1 cellular context compared by ENCODE assay signal in the genomic region with DNA sequence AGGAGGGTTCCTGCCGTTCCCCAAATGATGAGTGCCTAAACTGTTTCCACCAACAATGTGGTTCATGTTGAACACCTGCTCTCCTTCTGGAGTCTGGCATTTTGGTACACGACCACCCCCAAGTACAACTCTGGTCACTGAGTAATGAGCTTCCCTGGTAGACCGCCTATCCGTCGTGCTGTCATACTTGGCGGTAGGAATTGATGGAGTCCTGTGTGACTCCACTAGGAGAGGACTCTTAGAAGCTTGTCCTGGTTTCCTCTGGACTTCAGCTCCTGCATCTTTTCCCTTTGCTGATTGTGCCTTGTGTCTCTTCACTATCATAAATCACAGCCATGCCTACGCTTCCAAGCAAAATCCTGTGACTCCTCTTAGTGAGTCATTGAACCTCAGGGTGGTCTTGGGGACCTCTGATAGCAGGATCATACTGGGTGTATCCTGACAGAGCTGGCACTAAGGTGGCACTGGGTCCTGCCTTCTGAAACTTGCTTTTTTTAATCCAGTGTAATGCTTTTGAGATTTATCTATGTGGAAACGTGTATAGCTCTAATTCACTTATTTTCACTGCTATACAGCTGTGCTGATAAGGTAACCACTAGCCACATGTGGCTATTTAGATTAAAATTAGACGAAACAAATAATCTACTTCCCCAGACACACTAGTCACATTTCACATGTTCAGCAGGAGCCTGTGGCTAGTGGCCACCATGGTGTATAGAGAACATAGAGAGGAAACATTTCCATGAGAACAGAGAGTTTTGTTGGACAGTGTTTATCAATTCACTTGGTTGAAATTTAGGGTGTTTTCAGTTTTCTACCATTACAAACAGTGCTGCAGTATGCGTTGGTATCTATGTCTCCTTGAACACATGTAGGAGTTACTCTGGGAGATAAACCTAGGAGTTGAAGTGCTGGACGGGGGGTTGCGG.
TF ChIP-seq lines count a peak whose summit lies in the region.

No MANE protein-coding gene starts in this region.

TF ChIP-seq in K562, 482 proteins besides CTCF, POLR2A, EP300 and RAD21 (continued from another document and continues in another):
- TF ChIP-seq, protein P1, sequence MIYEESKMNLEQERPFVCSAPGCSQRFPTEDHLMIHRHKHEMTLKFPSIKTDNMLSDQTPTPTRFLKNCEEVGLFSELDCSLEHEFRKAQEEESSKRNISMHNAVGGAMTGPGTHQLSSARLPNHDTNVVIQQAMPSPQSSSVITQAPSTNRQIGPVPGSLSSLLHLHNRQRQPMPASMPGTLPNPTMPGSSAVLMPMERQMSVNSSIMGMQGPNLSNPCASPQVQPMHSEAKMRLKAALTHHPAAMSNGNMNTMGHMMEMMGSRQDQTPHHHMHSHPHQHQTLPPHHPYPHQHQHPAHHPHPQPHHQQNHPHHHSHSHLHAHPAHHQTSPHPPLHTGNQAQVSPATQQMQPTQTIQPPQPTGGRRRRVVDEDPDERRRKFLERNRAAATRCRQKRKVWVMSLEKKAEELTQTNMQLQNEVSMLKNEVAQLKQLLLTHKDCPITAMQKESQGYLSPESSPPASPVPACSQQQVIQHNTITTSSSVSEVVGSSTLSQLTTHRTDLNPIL (CRISPR knock-in tag; IDR thresholded peaks at IDR 0.05) = no peak
- no peak for TF ChIP-seq ZFP1 (CRISPR knock-in tag; IDR thresholded peaks at IDR 0.05)
- no peak for TF ChIP-seq FUS (optimal IDR thresholded peaks at IDR 0.05; ENCODE audit: low read depth, low read length)
- TF ChIP-seq, protein P2, sequence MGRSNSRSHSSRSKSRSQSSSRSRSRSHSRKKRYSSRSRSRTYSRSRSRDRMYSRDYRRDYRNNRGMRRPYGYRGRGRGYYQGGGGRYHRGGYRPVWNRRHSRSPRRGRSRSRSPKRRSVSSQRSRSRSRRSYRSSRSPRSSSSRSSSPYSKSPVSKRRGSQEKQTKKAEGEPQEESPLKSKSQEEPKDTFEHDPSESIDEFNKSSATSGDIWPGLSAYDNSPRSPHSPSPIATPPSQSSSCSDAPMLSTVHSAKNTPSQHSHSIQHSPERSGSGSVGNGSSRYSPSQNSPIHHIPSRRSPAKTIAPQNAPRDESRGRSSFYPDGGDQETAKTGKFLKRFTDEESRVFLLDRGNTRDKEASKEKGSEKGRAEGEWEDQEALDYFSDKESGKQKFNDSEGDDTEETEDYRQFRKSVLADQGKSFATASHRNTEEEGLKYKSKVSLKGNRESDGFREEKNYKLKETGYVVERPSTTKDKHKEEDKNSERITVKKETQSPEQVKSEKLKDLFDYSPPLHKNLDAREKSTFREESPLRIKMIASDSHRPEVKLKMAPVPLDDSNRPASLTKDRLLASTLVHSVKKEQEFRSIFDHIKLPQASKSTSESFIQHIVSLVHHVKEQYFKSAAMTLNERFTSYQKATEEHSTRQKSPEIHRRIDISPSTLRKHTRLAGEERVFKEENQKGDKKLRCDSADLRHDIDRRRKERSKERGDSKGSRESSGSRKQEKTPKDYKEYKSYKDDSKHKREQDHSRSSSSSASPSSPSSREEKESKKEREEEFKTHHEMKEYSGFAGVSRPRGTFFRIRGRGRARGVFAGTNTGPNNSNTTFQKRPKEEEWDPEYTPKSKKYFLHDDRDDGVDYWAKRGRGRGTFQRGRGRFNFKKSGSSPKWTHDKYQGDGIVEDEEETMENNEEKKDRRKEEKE (IDR thresholded peaks at IDR 0.05; ENCODE audit: borderline replicate concordance in 1 of 2, control insufficient read depth in 1 of 2, low read depth in 2 of 2, low read length in 1 of 2) = no peak
- TF ChIP-seq, protein P3, sequence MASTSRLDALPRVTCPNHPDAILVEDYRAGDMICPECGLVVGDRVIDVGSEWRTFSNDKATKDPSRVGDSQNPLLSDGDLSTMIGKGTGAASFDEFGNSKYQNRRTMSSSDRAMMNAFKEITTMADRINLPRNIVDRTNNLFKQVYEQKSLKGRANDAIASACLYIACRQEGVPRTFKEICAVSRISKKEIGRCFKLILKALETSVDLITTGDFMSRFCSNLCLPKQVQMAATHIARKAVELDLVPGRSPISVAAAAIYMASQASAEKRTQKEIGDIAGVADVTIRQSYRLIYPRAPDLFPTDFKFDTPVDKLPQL (IDR thresholded peaks at IDR 0.05; ENCODE audit: extremely low read depth, insufficient read length) = no peak
- peak; percentile 95 for TF ChIP-seq ARID1B (IDR thresholded peaks at IDR 0.05)
- TF ChIP-seq TCF3 (CRISPR knock-in tag; IDR thresholded peaks at IDR 0.05) = peak; percentile 96
- TF ChIP-seq, protein P4, sequence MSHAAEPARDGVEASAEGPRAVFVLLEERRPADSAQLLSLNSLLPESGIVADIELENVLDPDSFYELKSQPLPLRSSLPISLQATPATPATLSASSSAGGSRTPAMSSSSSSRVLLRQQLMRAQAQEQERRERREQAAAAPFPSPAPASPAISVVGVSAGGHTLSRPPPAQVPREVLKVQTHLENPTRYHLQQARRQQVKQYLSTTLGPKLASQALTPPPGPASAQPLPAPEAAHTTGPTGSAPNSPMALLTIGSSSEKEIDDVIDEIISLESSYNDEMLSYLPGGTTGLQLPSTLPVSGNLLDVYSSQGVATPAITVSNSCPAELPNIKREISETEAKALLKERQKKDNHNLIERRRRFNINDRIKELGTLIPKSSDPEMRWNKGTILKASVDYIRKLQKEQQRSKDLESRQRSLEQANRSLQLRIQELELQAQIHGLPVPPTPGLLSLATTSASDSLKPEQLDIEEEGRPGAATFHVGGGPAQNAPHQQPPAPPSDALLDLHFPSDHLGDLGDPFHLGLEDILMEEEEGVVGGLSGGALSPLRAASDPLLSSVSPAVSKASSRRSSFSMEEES (CRISPR knock-in tag; IDR thresholded peaks at IDR 0.05) = no peak
- no peak for TF ChIP-seq ZNF408 (CRISPR knock-in tag; IDR thresholded peaks at IDR 0.05; ENCODE audit: low read depth)
- no peak for TF ChIP-seq HDAC8 (tag; IDR thresholded peaks at IDR 0.05)
- peak; percentile 80 for TF ChIP-seq CXXC5 (CRISPR knock-in tag; IDR thresholded peaks at IDR 0.05)
- no peak for TF ChIP-seq NFIX (CRISPR knock-in tag; IDR thresholded peaks at IDR 0.05; ENCODE audit: low read depth)
- TF ChIP-seq SREBF2 (CRISPR knock-in tag; IDR thresholded peaks at IDR 0.05) = no peak
- TF ChIP-seq, protein P5, sequence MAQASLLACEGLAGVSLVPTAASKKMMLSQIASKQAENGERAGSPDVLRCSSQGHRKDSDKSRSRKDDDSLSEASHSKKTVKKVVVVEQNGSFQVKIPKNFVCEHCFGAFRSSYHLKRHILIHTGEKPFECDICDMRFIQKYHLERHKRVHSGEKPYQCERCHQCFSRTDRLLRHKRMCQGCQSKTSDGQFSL (CRISPR knock-in tag; IDR thresholded peaks at IDR 0.05) = no peak
- TF ChIP-seq, protein P5 (tag; IDR thresholded peaks at IDR 0.05) = no peak
- peak; percentile 36; the same call in 1 of the 2 replicates for TF ChIP-seq CEBPB (tag; IDR thresholded peaks at IDR 0.05)
- TF ChIP-seq RBBP5 (IDR thresholded peaks at IDR 0.05; ENCODE audit: borderline replicate concordance, insufficient read depth, low read length, poor library complexity, severe bottlenecking) = no peak
- no peak for TF ChIP-seq TFAM (CRISPR knock-in tag; conservative IDR thresholded peaks at IDR 0.05)
- no peak for TF ChIP-seq CHD1 (IDR thresholded peaks at IDR 0.05; ENCODE audit: low read length)
- no peak for TF ChIP-seq YBX1 (IDR thresholded peaks at IDR 0.05)
- TF ChIP-seq MEF2A (IDR thresholded peaks at IDR 0.05; ENCODE audit: control insufficient read depth, low read depth, low read length) = no peak
- no peak for TF ChIP-seq ZBED1 (IDR thresholded peaks at IDR 0.05)
- peak; percentile 89; the same call in 1 of the 2 replicates for TF ChIP-seq ZNF644 (tag; IDR thresholded peaks at IDR 0.05; ENCODE audit: low read depth)
- TF ChIP-seq JUN (IDR thresholded peaks at IDR 0.05; ENCODE audit: borderline replicate concordance, low read depth, low read length) = no peak
- no peak for TF ChIP-seq JUN (CRISPR knock-in tag; IDR thresholded peaks at IDR 0.05; ENCODE audit: borderline replicate concordance)
- TF ChIP-seq, protein P6, sequence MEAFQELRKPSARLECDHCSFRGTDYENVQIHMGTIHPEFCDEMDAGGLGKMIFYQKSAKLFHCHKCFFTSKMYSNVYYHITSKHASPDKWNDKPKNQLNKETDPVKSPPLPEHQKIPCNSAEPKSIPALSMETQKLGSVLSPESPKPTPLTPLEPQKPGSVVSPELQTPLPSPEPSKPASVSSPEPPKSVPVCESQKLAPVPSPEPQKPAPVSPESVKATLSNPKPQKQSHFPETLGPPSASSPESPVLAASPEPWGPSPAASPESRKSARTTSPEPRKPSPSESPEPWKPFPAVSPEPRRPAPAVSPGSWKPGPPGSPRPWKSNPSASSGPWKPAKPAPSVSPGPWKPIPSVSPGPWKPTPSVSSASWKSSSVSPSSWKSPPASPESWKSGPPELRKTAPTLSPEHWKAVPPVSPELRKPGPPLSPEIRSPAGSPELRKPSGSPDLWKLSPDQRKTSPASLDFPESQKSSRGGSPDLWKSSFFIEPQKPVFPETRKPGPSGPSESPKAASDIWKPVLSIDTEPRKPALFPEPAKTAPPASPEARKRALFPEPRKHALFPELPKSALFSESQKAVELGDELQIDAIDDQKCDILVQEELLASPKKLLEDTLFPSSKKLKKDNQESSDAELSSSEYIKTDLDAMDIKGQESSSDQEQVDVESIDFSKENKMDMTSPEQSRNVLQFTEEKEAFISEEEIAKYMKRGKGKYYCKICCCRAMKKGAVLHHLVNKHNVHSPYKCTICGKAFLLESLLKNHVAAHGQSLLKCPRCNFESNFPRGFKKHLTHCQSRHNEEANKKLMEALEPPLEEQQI (IDR thresholded peaks at IDR 0.05) = no peak; the same call in 1 of the 2 replicates
- no peak for TF ChIP-seq ARHGAP35 (IDR thresholded peaks at IDR 0.05; ENCODE audit: partially characterized antibody)
- no peak for TF ChIP-seq ZNF316 (IDR thresholded peaks at IDR 0.05)
- TF ChIP-seq, protein P7, sequence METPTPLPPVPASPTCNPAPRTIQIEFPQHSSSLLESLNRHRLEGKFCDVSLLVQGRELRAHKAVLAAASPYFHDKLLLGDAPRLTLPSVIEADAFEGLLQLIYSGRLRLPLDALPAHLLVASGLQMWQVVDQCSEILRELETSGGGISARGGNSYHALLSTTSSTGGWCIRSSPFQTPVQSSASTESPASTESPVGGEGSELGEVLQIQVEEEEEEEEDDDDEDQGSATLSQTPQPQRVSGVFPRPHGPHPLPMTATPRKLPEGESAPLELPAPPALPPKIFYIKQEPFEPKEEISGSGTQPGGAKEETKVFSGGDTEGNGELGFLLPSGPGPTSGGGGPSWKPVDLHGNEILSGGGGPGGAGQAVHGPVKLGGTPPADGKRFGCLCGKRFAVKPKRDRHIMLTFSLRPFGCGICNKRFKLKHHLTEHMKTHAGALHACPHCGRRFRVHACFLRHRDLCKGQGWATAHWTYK (CRISPR knock-in tag; IDR thresholded peaks at IDR 0.05) = peak; percentile 54; the same call in 1 of the 2 replicates
- no peak for TF ChIP-seq ARID2 (IDR thresholded peaks at IDR 0.05)
- TF ChIP-seq ZNF707 (CRISPR knock-in tag; conservative IDR thresholded peaks at IDR 0.05) = no peak
- TF ChIP-seq, protein P8, sequence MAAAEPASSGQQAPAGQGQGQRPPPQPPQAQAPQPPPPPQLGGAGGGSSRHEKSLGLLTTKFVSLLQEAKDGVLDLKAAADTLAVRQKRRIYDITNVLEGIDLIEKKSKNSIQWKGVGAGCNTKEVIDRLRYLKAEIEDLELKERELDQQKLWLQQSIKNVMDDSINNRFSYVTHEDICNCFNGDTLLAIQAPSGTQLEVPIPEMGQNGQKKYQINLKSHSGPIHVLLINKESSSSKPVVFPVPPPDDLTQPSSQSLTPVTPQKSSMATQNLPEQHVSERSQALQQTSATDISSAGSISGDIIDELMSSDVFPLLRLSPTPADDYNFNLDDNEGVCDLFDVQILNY (CRISPR knock-in tag; IDR thresholded peaks at IDR 0.05) = no peak
- TF ChIP-seq SPI1 (IDR thresholded peaks at IDR 0.05; ENCODE audit: borderline replicate concordance, low read depth, low read length) = no peak
- TF ChIP-seq MAFK (IDR thresholded peaks at IDR 0.05; ENCODE audit: low read length) = no peak
- TF ChIP-seq, protein P9, sequence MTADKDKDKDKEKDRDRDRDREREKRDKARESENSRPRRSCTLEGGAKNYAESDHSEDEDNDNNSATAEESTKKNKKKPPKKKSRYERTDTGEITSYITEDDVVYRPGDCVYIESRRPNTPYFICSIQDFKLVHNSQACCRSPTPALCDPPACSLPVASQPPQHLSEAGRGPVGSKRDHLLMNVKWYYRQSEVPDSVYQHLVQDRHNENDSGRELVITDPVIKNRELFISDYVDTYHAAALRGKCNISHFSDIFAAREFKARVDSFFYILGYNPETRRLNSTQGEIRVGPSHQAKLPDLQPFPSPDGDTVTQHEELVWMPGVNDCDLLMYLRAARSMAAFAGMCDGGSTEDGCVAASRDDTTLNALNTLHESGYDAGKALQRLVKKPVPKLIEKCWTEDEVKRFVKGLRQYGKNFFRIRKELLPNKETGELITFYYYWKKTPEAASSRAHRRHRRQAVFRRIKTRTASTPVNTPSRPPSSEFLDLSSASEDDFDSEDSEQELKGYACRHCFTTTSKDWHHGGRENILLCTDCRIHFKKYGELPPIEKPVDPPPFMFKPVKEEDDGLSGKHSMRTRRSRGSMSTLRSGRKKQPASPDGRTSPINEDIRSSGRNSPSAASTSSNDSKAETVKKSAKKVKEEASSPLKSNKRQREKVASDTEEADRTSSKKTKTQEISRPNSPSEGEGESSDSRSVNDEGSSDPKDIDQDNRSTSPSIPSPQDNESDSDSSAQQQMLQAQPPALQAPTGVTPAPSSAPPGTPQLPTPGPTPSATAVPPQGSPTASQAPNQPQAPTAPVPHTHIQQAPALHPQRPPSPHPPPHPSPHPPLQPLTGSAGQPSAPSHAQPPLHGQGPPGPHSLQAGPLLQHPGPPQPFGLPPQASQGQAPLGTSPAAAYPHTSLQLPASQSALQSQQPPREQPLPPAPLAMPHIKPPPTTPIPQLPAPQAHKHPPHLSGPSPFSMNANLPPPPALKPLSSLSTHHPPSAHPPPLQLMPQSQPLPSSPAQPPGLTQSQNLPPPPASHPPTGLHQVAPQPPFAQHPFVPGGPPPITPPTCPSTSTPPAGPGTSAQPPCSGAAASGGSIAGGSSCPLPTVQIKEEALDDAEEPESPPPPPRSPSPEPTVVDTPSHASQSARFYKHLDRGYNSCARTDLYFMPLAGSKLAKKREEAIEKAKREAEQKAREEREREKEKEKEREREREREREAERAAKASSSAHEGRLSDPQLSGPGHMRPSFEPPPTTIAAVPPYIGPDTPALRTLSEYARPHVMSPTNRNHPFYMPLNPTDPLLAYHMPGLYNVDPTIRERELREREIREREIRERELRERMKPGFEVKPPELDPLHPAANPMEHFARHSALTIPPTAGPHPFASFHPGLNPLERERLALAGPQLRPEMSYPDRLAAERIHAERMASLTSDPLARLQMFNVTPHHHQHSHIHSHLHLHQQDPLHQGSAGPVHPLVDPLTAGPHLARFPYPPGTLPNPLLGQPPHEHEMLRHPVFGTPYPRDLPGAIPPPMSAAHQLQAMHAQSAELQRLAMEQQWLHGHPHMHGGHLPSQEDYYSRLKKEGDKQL (CRISPR knock-in tag; IDR thresholded peaks at IDR 0.05; ENCODE audit: borderline replicate concordance) = 0 out of 2 replicates have a peak, but pooled peaks have one; percentile 60
- TF ChIP-seq, protein P10, sequence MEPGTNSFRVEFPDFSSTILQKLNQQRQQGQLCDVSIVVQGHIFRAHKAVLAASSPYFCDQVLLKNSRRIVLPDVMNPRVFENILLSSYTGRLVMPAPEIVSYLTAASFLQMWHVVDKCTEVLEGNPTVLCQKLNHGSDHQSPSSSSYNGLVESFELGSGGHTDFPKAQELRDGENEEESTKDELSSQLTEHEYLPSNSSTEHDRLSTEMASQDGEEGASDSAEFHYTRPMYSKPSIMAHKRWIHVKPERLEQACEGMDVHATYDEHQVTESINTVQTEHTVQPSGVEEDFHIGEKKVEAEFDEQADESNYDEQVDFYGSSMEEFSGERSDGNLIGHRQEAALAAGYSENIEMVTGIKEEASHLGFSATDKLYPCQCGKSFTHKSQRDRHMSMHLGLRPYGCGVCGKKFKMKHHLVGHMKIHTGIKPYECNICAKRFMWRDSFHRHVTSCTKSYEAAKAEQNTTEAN (CRISPR knock-in tag; IDR thresholded peaks at IDR 0.05) = no peak
- TF ChIP-seq ZNF212 (CRISPR knock-in tag; IDR thresholded peaks at IDR 0.05) = no peak
